In the genomic region with DNA sequence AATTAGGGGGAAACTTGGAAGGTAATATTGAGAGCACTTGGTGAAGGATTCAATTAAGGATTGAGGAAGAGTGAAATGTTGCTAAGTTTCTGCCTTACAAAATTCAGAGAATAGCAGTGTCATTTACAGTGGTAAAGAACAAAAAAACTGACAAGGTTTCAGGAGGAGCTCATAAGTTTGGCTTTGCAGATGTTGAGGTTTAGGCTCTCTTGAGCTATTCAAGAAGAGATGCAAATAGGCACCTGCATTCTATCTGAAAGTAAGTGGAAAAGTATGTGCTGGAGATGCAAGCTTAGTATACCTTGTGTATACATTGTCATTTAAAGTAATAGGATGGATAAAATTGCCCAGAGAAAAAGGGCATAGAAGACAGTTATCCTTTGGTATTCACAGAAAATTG, we compare ENCODE assay signal across 26 cellular contexts. TPM values are rescaled to one million over a fixed set of nuclear protein-coding genes. Genes with fewer than 3 reads are reported as not detected.
"Had no signal": no experiment of that assay in that cellular context is flagged by ENCODE, and none has a peak within 500 bp of the region (broad histone marks: within the 10 kb centered on the region; RNA-seq: fewer than 3 reads in every experiment).

No MANE protein-coding gene starts in this region.

- H3K79me2 ChIP-seq: hepatocyte had no signal

- H3K4me1 ChIP-seq: gastrocnemius medialis, psoas muscle, sigmoid colon, spleen, testis, tibial artery had no signal

- DNase-seq: dorsolateral prefrontal cortex; effector CD4-positive, alpha-beta T cell; foreskin fibroblast; gastrocnemius medialis; heart left ventricle; kidney; natural killer cell; occipital lobe; ovary; posterior cingulate gyrus; psoas muscle; right cardiac atrium; sigmoid colon; spleen; stimulated activated CD4-positive, alpha-beta T cell treated with anti-CD3 and anti-CD28 coated beads, Interleukin-4, amount 100 ng/mL, for 4 hours; stimulated activated naive CD8-positive, alpha-beta T cell treated with anti-CD3 and anti-CD28 coated beads, Interleukin-15, Interleukin-2, amounts not matched to agents 100 U/mL and 50 U/mL, for 24 hours; substantia nigra; testis; tibial artery; upper lobe of left lung had no signal

- H3K36me3 ChIP-seq: gastrocnemius medialis, heart left ventricle, ovary, sigmoid colon, spleen, tibial artery, upper lobe of left lung had no signal

- H3K27ac ChIP-seq: dorsolateral prefrontal cortex, epithelial cell of prostate, gastrocnemius medialis, heart left ventricle, hepatocyte, ovary, psoas muscle, sigmoid colon, spleen, testis, tibial artery, upper lobe of left lung had no signal

- H3K4me3 ChIP-seq: dorsolateral prefrontal cortex, gastrocnemius medialis, heart left ventricle, hepatocyte, lung, ovary, psoas muscle, sigmoid colon, spleen, testis, tibial artery, upper lobe of left lung had no signal

- ATAC-seq: esophagus mucosa; gastrocnemius medialis; left lobe of liver; psoas muscle; stimulated activated memory B cell treated with anti-CD40 and anti-IgM and Interleukin-4, amounts not matched to agents 10 μg/mL and 1 μg/mL and 100 μg/mL, for 72 hours; stimulated activated naive CD8-positive, alpha-beta T cell treated with anti-CD3 and anti-CD28 coated beads, Interleukin-15, Interleukin-2, amounts not matched to agents 100 U/mL and 50 U/mL, for 24 hours had no signal

- H2AFZ ChIP-seq: hepatocyte had no signal

- H3K27me3 ChIP-seq: dorsolateral prefrontal cortex, gastrocnemius medialis, heart left ventricle, hepatocyte, ovary, sigmoid colon, spleen, testis, tibial artery, upper lobe of left lung had no signal

- H3K4me2 ChIP-seq: hepatocyte had no signal

- H3K9me3 ChIP-seq: ovary, psoas muscle, spleen, testis, tibial artery, upper lobe of left lung had no signal

RNA-seq across cellular contexts. Expression of gene EMCN, which starts 22.3 kb away (rescaled TPM):
- total RNA-seq: natural killer cell had no signal
